In the genomic region with DNA sequence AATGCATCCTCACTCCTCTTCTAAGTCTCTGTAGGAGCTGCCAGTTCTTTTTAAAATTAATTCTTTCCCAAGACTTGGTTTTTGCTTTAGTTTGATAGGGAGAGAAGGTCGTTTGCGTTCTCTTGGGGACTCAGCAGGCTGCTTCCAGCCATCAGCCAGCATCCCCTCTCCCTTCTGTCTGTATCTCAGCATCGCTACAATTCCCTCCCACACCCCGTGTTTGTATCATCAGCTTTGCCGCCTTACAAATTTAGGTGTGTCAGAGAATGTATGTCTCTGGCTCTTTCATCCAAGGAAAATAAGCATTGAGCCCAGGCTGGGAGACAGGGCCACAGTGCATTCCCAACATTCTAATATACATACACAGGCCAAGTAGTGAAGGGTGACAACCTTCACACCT, we compare ENCODE assay signal across 35 cellular contexts. TPM values are rescaled to one million over a fixed set of nuclear protein-coding genes. Genes with fewer than 3 reads are reported as not detected.
DNase-seq lines count a peak whose midpoint lies in the region; FAIRE-seq and TF ChIP-seq lines count a peak whose summit lies in the region.
"Had no signal": no experiment of that assay in that cellular context is flagged by ENCODE, and none has a peak within 500 bp of the region (broad histone marks: within the 10 kb centered on the region; RNA-seq: fewer than 3 reads in every experiment).

No MANE protein-coding gene starts in this region.

- H2AFZ ChIP-seq in Loucy (ENCODE audit: low read length), result no peak overlapping the region

- H3K9me3 ChIP-seq in Loucy (ENCODE audit: insufficient read depth, low read depth, low read length) (no peaks in the 10 kb centered on the region), kidney (ENCODE audit: control insufficient read depth in 1 of 2, low read length in 2 of 2) (no peaks in the 10 kb centered on the region)
- H3K9me3 ChIP-seq: ascending aorta had no signal

- no peak for TF ChIP-seq CTCF in Loucy (conservative IDR thresholded peaks at IDR 0.05; ENCODE audit: low read length)
- TF ChIP-seq CTCF in kidney (IDR thresholded peaks at IDR 0.05; ENCODE audit: borderline replicate concordance, extremely low read depth, insufficient read depth), result no peak
- TF ChIP-seq CTCF in neural crest cell (conservative IDR thresholded peaks at IDR 0.05), result no peak

- H3K36me3 Mint-ChIP-seq in neural crest cell (ENCODE audit: low read depth), result peaks cover 10% of the 10 kb centered on the region
- H3K36me3 Mint-ChIP-seq: activated naive CD8-positive, alpha-beta T cell; T-cell had no signal

- DNase-seq in A172 (ENCODE audit: low spot score) (peak; percentile 32), kidney (peak; percentile 4), neural crest cell (ENCODE audit: low read depth, low spot score) (no peak), NCI-H2029 treated with DMSO at 0.1 percent for 48 hours (lab: John Stamatoyannopoulos, UW) (no peak), NCI-H446 treated with DMSO at 0.1 percent for 48 hours (lab: John Stamatoyannopoulos, UW) (no peak), iPS-NIHi7 (ENCODE audit: extremely low spot score) (no peak)
- DNase-seq in stimulated activated CD4-positive, alpha-beta T cell treated with anti-CD3 and anti-CD28 coated beads, Interleukin-4, amount 100 ng/mL, for 1 hour, result no peak
- DNase-seq: activated CD4-positive, alpha-beta T cell treated with anti-CD3 and anti-CD28 coated beads, Interleukin-2, amount 10 ng/mL, durations not matched to agents 7 days and 5 days; activated effector memory CD4-positive, alpha-beta T cell treated with Interleukin-2 at 50 U/mL for 16 hours; activated T-cell treated with anti-CD3 and anti-CD28 coated beads, Interleukin-2, amount 50 U/mL, for 1 hour; AML-193; caudate nucleus; CD4-positive, CD25-positive, alpha-beta regulatory T cell; cortex of kidney; DND-41; effector memory CD4-positive, alpha-beta T cell; GF-D8; Karpas-422; naive thymus-derived CD8-positive, alpha-beta T cell; NCI-H1436; NCI-H226; NCI-H774; stimulated activated naive B cell treated with anti-CD40 and anti-IgM and Interleukin-4, amounts not matched to agents 10 μg/mL and 1 μg/mL and 100 μg/mL, for 72 hours; T-cell had no signal

- H3K4me3 ChIP-seq in Loucy (ENCODE audit: low read length, poor library complexity, severe bottlenecking) (peak overlapping the region; percentile 89), kidney (ENCODE audit: low read length in 2 of 2) (peak overlapping the region in 1 of 2 donors; percentile 69)

- H3K9me3 Mint-ChIP-seq in neural crest cell, result no peaks in the 10 kb centered on the region
- H3K9me3 Mint-ChIP-seq: activated CD4-positive, alpha-beta T cell treated with anti-CD3 and anti-CD28 coated beads, Interleukin-2, amount 10 ng/mL, durations not matched to agents 7 days and 5 days; naive thymus-derived CD8-positive, alpha-beta T cell; stimulated activated naive B cell treated with anti-CD40 and anti-IgM and Interleukin-4, amounts not matched to agents 10 μg/mL and 1 μg/mL and 100 μg/mL, for 72 hours; T-cell had no signal

- intact Hi-C loops in kidney (cut with DNase I), result loop anchor here (10.0 kb wide), 1 partner anchor 265 kb away; no protein-coding TSS in a partner anchor

- peaks cover 3% of the 10 kb centered on the region for H3K4me1 Mint-ChIP-seq in neural crest cell

- peaks cover 75% of the 10 kb centered on the region for H3K27me3 ChIP-seq in Loucy (ENCODE audit: insufficient read depth, low read length, poor library complexity, severe bottlenecking)
- H3K27me3 ChIP-seq: ascending aorta had no signal

- peak overlapping the region; percentile 98 for H3K4me2 ChIP-seq in Loucy (ENCODE audit: low read depth, low read length, poor library complexity, severe bottlenecking)

- peaks cover 84% of the 10 kb centered on the region for H3K36me3 ChIP-seq in Loucy (ENCODE audit: insufficient read depth, low read length)
- H3K36me3 ChIP-seq in kidney (ENCODE audit: control insufficient read depth in 1 of 2, insufficient read depth in 2 of 2, low read length in 2 of 2), result peaks cover 0 to 12% of the 10 kb centered on the region in 2 donors

- H3K4me1 ChIP-seq in Loucy (ENCODE audit: insufficient read depth, low read length, poor library complexity, severe bottlenecking) (peaks cover 25% of the 10 kb centered on the region), kidney (ENCODE audit: control insufficient read depth in 1 of 2, insufficient read depth in 1 of 2, low read depth in 1 of 2, low read length in 2 of 2) (peaks cover 11 to 12% of the 10 kb centered on the region in 2 donors)

- peak overlapping the region; percentile 91 to 94 for H3K27ac ChIP-seq in kidney (ENCODE audit: low read depth in 2 of 2, low read length in 2 of 2)
- H3K27ac ChIP-seq: ascending aorta, epithelial cell of prostate, HL-60 had no signal

- peak overlapping the region; percentile 81 for H3K4me3 Mint-ChIP-seq in neural crest cell
- H3K4me3 Mint-ChIP-seq: activated CD4-positive, alpha-beta T cell treated with anti-CD3 and anti-CD28 coated beads, Interleukin-2, amount 10 ng/mL, durations not matched to agents 7 days and 5 days had no signal

- peaks cover 100% of the 10 kb centered on the region for H3K79me2 ChIP-seq in Loucy (ENCODE audit: insufficient read depth, low read length)

- H3K9ac ChIP-seq in Loucy (ENCODE audit: low read depth, low read length, poor library complexity, severe bottlenecking) (peak overlapping the region; percentile 100), kidney (ENCODE audit: low read length in 2 of 2) (peak overlapping the region in 1 of 2 donors; percentile 72)

- H3K27me3 Mint-ChIP-seq in neural crest cell (ENCODE audit: low read depth), result peaks cover 100% of the 10 kb centered on the region

- peaks cover 91% of the 10 kb centered on the region for H4K20me1 ChIP-seq in Loucy (ENCODE audit: insufficient read depth, low read length, poor library complexity, severe bottlenecking)

- no peaks in the 10 kb centered on the region for H3K9me2 ChIP-seq in Loucy (replicated peaks; ENCODE audit: low read depth, low read length)

- H3F3A ChIP-seq in Loucy (ENCODE audit: low read depth), result 0 out of 2 replicates have a peak, but pooled peaks cover 1% of the 10 kb centered on the region

- FAIRE-seq in kidney (lab: Jason Lieb, UNC), result no peak
- FAIRE-seq: A204.1, islet of Langerhans had no signal

- no peak overlapping the region for H3K27ac Mint-ChIP-seq in neural crest cell (ENCODE audit: unreplicated experiment)
- H3K27ac Mint-ChIP-seq: activated CD4-positive, alpha-beta T cell treated with anti-CD3 and anti-CD28 coated beads, Interleukin-2, amount 10 ng/mL, durations not matched to agents 7 days and 5 days; activated naive CD8-positive, alpha-beta T cell; CD4-positive, CD25-positive, alpha-beta regulatory T cell; naive thymus-derived CD8-positive, alpha-beta T cell; stimulated activated naive B cell treated with anti-CD40 and anti-IgM and Interleukin-4, amounts not matched to agents 10 μg/mL and 1 μg/mL and 100 μg/mL, for 72 hours; T-cell had no signal

RNA-seq across cellular contexts. Expression of gene HOXB6, which starts 5.4 kb away (rescaled TPM):
- total RNA-seq in A172 (2014; rRNA removed; shearing (Covaris generic)), result 40.2 and 58.7 TPM in 2 replicates
- total RNA-seq in kidney, result 90.2 TPM
- polyA plus RNA-seq in kidney (ENCODE audit: insufficient read depth, low read depth, low replicate concordance), result 44.0 TPM
- total RNA-seq in neural crest cell, result 9.6 and 11.5 TPM in 2 replicates
- total RNA-seq: activated CD4-positive, alpha-beta T cell treated with anti-CD3 and anti-CD28 coated beads, Interleukin-2, amount 10 ng/mL, durations not matched to agents 7 days and 5 days; CD4-positive, CD25-positive, alpha-beta regulatory T cell; naive thymus-derived CD8-positive, alpha-beta T cell; osteocyte had no signal
- polyA plus RNA-seq: CD4-positive, CD25-positive, alpha-beta regulatory T cell; naive thymus-derived CD8-positive, alpha-beta T cell had no signal

RNA-seq across cellular contexts. Expression of gene HOXB5, which starts 5.8 kb away (rescaled TPM):
- 2.0 and 2.4 TPM in 2 replicates for total RNA-seq in A172 (2014; rRNA removed; shearing (Covaris generic))
- 27.0 TPM for total RNA-seq in kidney
- polyA plus RNA-seq in kidney (ENCODE audit: insufficient read depth, low read depth, low replicate concordance), result 12.3 TPM
- total RNA-seq in neural crest cell, result 2.3 and 2.6 TPM in 2 replicates
- total RNA-seq: activated CD4-positive, alpha-beta T cell treated with anti-CD3 and anti-CD28 coated beads, Interleukin-2, amount 10 ng/mL, durations not matched to agents 7 days and 5 days; activated CD8-positive, alpha-beta memory T cell treated with anti-CD3 and anti-CD28 coated beads for 36 hours; CD4-positive, CD25-positive, alpha-beta regulatory T cell; naive thymus-derived CD8-positive, alpha-beta T cell; osteocyte; SK-MEL-5; T-cell had no signal
- polyA plus RNA-seq: CD4-positive, CD25-positive, alpha-beta regulatory T cell; naive thymus-derived CD8-positive, alpha-beta T cell had no signal

RNA-seq across cellular contexts. Expression of gene HOXB3, which starts 9.3 kb away (rescaled TPM):
- total RNA-seq in A172 (2014; rRNA removed; shearing (Covaris generic)), result 20.1 and 24.1 TPM in 2 replicates
- 99.0 TPM for total RNA-seq in kidney
- polyA plus RNA-seq in kidney (ENCODE audit: insufficient read depth, low read depth, low replicate concordance), result 12.1 TPM
- 21.9 and 22.8 TPM in 2 replicates for total RNA-seq in neural crest cell

RNA-seq across cellular contexts. Expression of gene HOXB7, which starts 11.4 kb away (rescaled TPM):
- total RNA-seq in A172 (2014; rRNA removed; shearing (Covaris generic)), result 22.4 and 24.7 TPM in 2 replicates
- total RNA-seq in kidney (45.4 TPM), neural crest cell (8.5 and 11.4 TPM in 2 replicates)
- 49.6 TPM for polyA plus RNA-seq in kidney (ENCODE audit: insufficient read depth, low read depth, low replicate concordance)
- total RNA-seq: naive thymus-derived CD8-positive, alpha-beta T cell; osteocyte had no signal

RNA-seq across cellular contexts. Expression of gene HOXB8, which starts 15.7 kb away (rescaled TPM):
- 34.8 and 56.0 TPM in 2 replicates for total RNA-seq in A172 (2014; rRNA removed; shearing (Covaris generic))
- total RNA-seq in kidney (48.7 TPM), neural crest cell (19.7 and 22.9 TPM in 2 replicates)
- polyA plus RNA-seq in kidney (ENCODE audit: insufficient read depth, low read depth, low replicate concordance), result 19.3 TPM
- total RNA-seq: activated CD4-positive, alpha-beta T cell treated with anti-CD3 and anti-CD28 coated beads, Interleukin-2, amount 10 ng/mL, durations not matched to agents 7 days and 5 days; ascending aorta; CD4-positive, CD25-positive, alpha-beta regulatory T cell; liver; naive thymus-derived CD8-positive, alpha-beta T cell; osteocyte; T-cell had no signal
- polyA plus RNA-seq: CD4-positive, CD25-positive, alpha-beta regulatory T cell; liver; naive thymus-derived CD8-positive, alpha-beta T cell had no signal

Comparison
In these comparisons a context has a peak if more than half of its experiments do, and no peak if none do; other contexts are left out.
1. DNase-seq: peak in A172 (single experiment) and kidney (single experiment); none in neural crest cell (single experiment), NCI-H2029 treated with DMSO at 0.1 percent for 48 hours (single experiment), NCI-H446 treated with DMSO at 0.1 percent for 48 hours (single experiment), iPS-NIHi7 (single experiment) and stimulated activated CD4-positive, alpha-beta T cell treated with anti-CD3 and anti-CD28 coated beads, Interleukin-4, amount 100 ng/mL, for 1 hour (single experiment).